In the genomic region with DNA sequence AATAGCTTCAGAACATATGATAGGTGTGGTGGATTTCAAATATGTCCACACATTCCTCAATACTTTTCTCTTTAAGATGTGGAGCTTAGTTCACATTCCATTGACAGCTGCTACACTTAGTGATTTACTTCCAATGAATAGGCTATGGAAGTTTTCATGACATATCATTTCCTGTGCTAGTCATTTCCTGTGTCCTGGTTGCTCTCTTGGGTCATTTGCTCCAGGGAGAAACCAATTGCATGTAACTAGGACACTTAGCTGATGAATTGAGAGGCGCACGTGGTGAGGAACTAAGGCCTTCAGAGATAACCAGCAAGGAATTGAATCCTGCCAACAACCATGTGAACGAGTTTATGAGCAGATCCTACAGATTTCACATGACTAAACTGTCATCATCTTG, we compare ENCODE assay signal across 15 cellular contexts.
DNase-seq lines count a peak whose midpoint lies in the region; ATAC-seq and TF ChIP-seq lines count a peak whose summit lies in the region.
"Had no signal": no experiment of that assay in that cellular context is flagged by ENCODE, and none has a peak within 500 bp of the region (broad histone marks: within the 10 kb centered on the region; RNA-seq: fewer than 3 reads in every experiment).

No MANE protein-coding gene starts in this region.

- no peak for ATAC-seq in stimulated activated naive CD8-positive, alpha-beta T cell treated with anti-CD3 and anti-CD28 coated beads, Interleukin-15, Interleukin-2, amounts not matched to agents 100 U/mL and 50 U/mL, for 24 hours

- H3K4me3 ChIP-seq in fibroblast of the aortic adventitia (ENCODE audit: low read depth, low read length) (no peak overlapping the region), skeletal muscle cell (ENCODE audit: low read depth, low read length) (no peak overlapping the region)
- H3K4me3 ChIP-seq: hepatocyte, stomach had no signal

- no peak for TF ChIP-seq CTCF in fibroblast of the aortic adventitia (IDR thresholded peaks at IDR 0.05; ENCODE audit: insufficient read depth, low read length)

- DNase-seq in HS-27A (ENCODE audit: low read depth) (peak; percentile 98), SW480 (ENCODE audit: low spot score) (peak; percentile 12), fibroblast of the aortic adventitia (ENCODE audit: low read depth) (peak; percentile 16), skeletal muscle cell (ENCODE audit: low read depth) (peak; percentile 55), NAMALWA (ENCODE audit: low spot score) (no peak)
- DNase-seq in stimulated activated naive CD8-positive, alpha-beta T cell treated with anti-CD3 and anti-CD28 coated beads, Interleukin-15, Interleukin-2, amounts not matched to agents 100 U/mL and 50 U/mL, for 24 hours, result no peak
- DNase-seq in activated naive CD4-positive, alpha-beta T cell treated with Interleukin-2 at 50 U/mL for 16 hours, result no peak
- DNase-seq: activated CD4-positive, alpha-beta T cell treated with anti-CD3 and anti-CD28 coated beads for 4 hours; CD4-positive, CD25-positive, alpha-beta regulatory T cell; endodermal cell; GF-D8; small intestine; stomach; T-helper 2 cell had no signal

Comparison
In these comparisons a context has a peak if more than half of its experiments do, and no peak if none do; other contexts are left out.
1. DNase-seq: peak in HS-27A (single experiment), SW480 (single experiment), fibroblast of the aortic adventitia (single experiment) and skeletal muscle cell (single experiment); none in NAMALWA (single experiment), stimulated activated naive CD8-positive, alpha-beta T cell treated with anti-CD3 and anti-CD28 coated beads, Interleukin-15, Interleukin-2, amounts not matched to agents 100 U/mL and 50 U/mL, for 24 hours (single experiment) and activated naive CD4-positive, alpha-beta T cell treated with Interleukin-2 at 50 U/mL for 16 hours (single experiment).